ENCODE assay signal across 13 cellular contexts in genomic region chr4:55175779-55176231, GRCh38. TPM values are rescaled to one million over a fixed set of nuclear protein-coding genes. Genes with fewer than 3 reads are reported as not detected.
A peak's percentile ranks its signal among the peaks of the same experiment; 100 is the strongest.
DNase-seq lines count a peak whose midpoint lies in the region; ATAC-seq and TF ChIP-seq lines count a peak whose summit lies in the region.
"Had no signal": no experiment of that assay in that cellular context is flagged by ENCODE, and none has a peak within 500 bp of the region (broad histone marks: within the 10 kb centered on the region; RNA-seq: fewer than 3 reads in every experiment).

No MANE protein-coding gene starts in this region.

- no peak overlapping the region for H4K91ac ChIP-seq in trophoblast cell (ENCODE audit: low read depth, low read length)

- H3K4me1 ChIP-seq in GM23338 (ENCODE audit: insufficient read depth): peaks cover 7% of the 10 kb centered on the region; the same call in 1 of the 2 replicates
- peaks cover 30% of the 10 kb centered on the region for H3K4me1 ChIP-seq in RWPE2 (ENCODE audit: insufficient read depth, poor library complexity, severe bottlenecking)
- peaks cover 11% of the 10 kb centered on the region for H3K4me1 ChIP-seq in fibroblast of lung (ENCODE audit: control insufficient read depth, extremely low read depth, insufficient read depth, low read length)
- H3K4me1 ChIP-seq in trophoblast cell (ENCODE audit: control insufficient read depth in 1 of 2, insufficient read depth in 2 of 2, low read length in 2 of 2): peaks cover 2 to 10% of the 10 kb centered on the region in 2 experiments
- H3K4me1 ChIP-seq in vagina: no peaks in the 10 kb centered on the region
- H3K4me1 ChIP-seq: testis had no signal

- no peak overlapping the region for H3K27ac Mint-ChIP-seq in GM23338
- H3K27ac Mint-ChIP-seq: activated CD4-positive, alpha-beta T cell treated with anti-CD3 and anti-CD28 coated beads, Interleukin-2, amount 10 ng/mL, durations not matched to agents 24 days and 14 days; activated naive CD4-positive, alpha-beta T cell treated with anti-CD3 and anti-CD28 coated beads, Interleukin-2, amount 10 ng/mL, durations not matched to agents 7 days and 5 days had no signal

- H3K9me3 Mint-ChIP-seq in GM23338: no peaks in the 10 kb centered on the region; the same call in 2 of the 3 replicates
- H3K9me3 Mint-ChIP-seq: activated CD4-positive, alpha-beta T cell treated with anti-CD3 and anti-CD28 coated beads, Interleukin-2, amount 10 ng/mL, durations not matched to agents 24 days and 14 days; activated naive CD4-positive, alpha-beta T cell treated with anti-CD3 and anti-CD28 coated beads, Interleukin-2, amount 10 ng/mL, durations not matched to agents 7 days and 5 days had no signal

- intact Hi-C loops in left colon (cut with DNase I, micrococcal nuclease) (no loop called here), posterior cingulate gyrus (cut with DNase I) (no loop called here), vagina (cut with DNase I) (no loop called here)

- ATAC-seq in GM23338 (no peak; the same call in 2 of the 3 replicates), RWPE2 (ENCODE audit: low read depth) (0 out of 3 replicates have a peak, but pooled peaks have one; percentile 40), left colon (no peak)

- H2AFZ ChIP-seq in GM23338 (peak overlapping the region; percentile 30; the same call in 1 of the 2 replicates), fibroblast of lung (ENCODE audit: low read length) (peak overlapping the region; percentile 9), trophoblast cell (ENCODE audit: insufficient read depth, low read length, poor library complexity) (no peak overlapping the region)

- H3K4me1 Mint-ChIP-seq in GM23338: peaks cover 30% of the 10 kb centered on the region

- H3K27me3 ChIP-seq in GM23338 (ENCODE audit: insufficient read depth) (no peaks in the 10 kb centered on the region), RWPE2 (ENCODE audit: insufficient read depth, poor library complexity, severe bottlenecking) (no peaks in the 10 kb centered on the region), fibroblast of lung (ENCODE audit: control insufficient read depth, insufficient read depth, low read length) (no peaks in the 10 kb centered on the region), trophoblast cell (ENCODE audit: insufficient read depth, low read length) (no peaks in the 10 kb centered on the region), vagina (no peaks in the 10 kb centered on the region)
- H3K27me3 ChIP-seq: testis had no signal

- H2AK5ac ChIP-seq in trophoblast cell (ENCODE audit: low read length): no peak overlapping the region

- H3K79me2 ChIP-seq in GM23338 (replicated peaks; ENCODE audit: insufficient read depth) (no peaks in the 10 kb centered on the region), fibroblast of lung (ENCODE audit: control insufficient read depth, insufficient read depth, low read length) (no peaks in the 10 kb centered on the region), trophoblast cell (ENCODE audit: control insufficient read depth, insufficient read depth, low read length, poor library complexity) (no peaks in the 10 kb centered on the region)

- H3K4me3 Mint-ChIP-seq in GM23338: no peak overlapping the region
- H3K4me3 Mint-ChIP-seq: activated CD4-positive, alpha-beta T cell treated with anti-CD3 and anti-CD28 coated beads, Interleukin-2, amount 10 ng/mL, durations not matched to agents 24 days and 14 days; activated naive CD4-positive, alpha-beta T cell treated with anti-CD3 and anti-CD28 coated beads, Interleukin-2, amount 10 ng/mL, durations not matched to agents 7 days and 5 days had no signal

- H3K23ac ChIP-seq in trophoblast cell (ENCODE audit: low read length): no peak overlapping the region

- no peak overlapping the region for H4K8ac ChIP-seq in trophoblast cell (ENCODE audit: low read depth, low read length)

- peaks cover 3% of the 10 kb centered on the region for H3K27me3 Mint-ChIP-seq in GM23338 (ENCODE audit: insufficient read depth, low read depth, poor library complexity)
- H3K27me3 Mint-ChIP-seq: activated CD4-positive, alpha-beta T cell treated with anti-CD3 and anti-CD28 coated beads, Interleukin-2, amount 10 ng/mL, durations not matched to agents 24 days and 14 days had no signal

- H2BK5ac ChIP-seq in trophoblast cell (ENCODE audit: low read depth, low read length, poor library complexity): no peak overlapping the region

- H3K4ac ChIP-seq in trophoblast cell (ENCODE audit: low read depth, low read length): no peak overlapping the region

- H3K36me3 ChIP-seq in GM23338 (ENCODE audit: insufficient read depth): no peaks in the 10 kb centered on the region
- H3K36me3 ChIP-seq in RWPE2 (ENCODE audit: low read depth): no peaks in the 10 kb centered on the region
- H3K36me3 ChIP-seq in fibroblast of lung (ENCODE audit: control insufficient read depth, insufficient read depth, low read length): no peaks in the 10 kb centered on the region
- H3K36me3 ChIP-seq in trophoblast cell (ENCODE audit: control insufficient read depth in 1 of 2, insufficient read depth in 2 of 2, low read length in 2 of 2): no peaks in the 10 kb centered on the region
- no peaks in the 10 kb centered on the region for H3K36me3 ChIP-seq in vagina

- H3K36me3 Mint-ChIP-seq in GM23338 (ENCODE audit: low read depth): peaks cover 4% of the 10 kb centered on the region; the same call in 2 of the 3 replicates
- H3K36me3 Mint-ChIP-seq: activated naive CD4-positive, alpha-beta T cell treated with anti-CD3 and anti-CD28 coated beads, Interleukin-2, amount 10 ng/mL, durations not matched to agents 7 days and 5 days had no signal

- peak overlapping the region; percentile 10 for H2BK12ac ChIP-seq in trophoblast cell (ENCODE audit: low read length)

- WGBS in trophoblast cell (ENCODE audit: extremely low coverage, insufficient coverage, insufficient read length): no CpG with 5 or more reads among the region's 5 CpGs

- no peak overlapping the region for H3K4me3 ChIP-seq in GM23338
- H3K4me3 ChIP-seq in RWPE2 (ENCODE audit: severe bottlenecking): no peak overlapping the region
- H3K4me3 ChIP-seq in fibroblast of lung (replicated peaks in 1 of 4; ENCODE audit: control extremely low read depth in 1 of 4, insufficient read depth in 1 of 4, low read depth in 3 of 4, low read length in 4 of 4): no peak overlapping the region
- no peak overlapping the region for H3K4me3 ChIP-seq in trophoblast cell (ENCODE audit: low read depth, low read length)
- no peak overlapping the region for H3K4me3 ChIP-seq in vagina
- H3K4me3 ChIP-seq: testis had no signal

- H2BK120ac ChIP-seq in trophoblast cell (ENCODE audit: insufficient read depth, low read length, poor library complexity): no peak overlapping the region

- H3K18ac ChIP-seq in trophoblast cell (ENCODE audit: low read length): no peak overlapping the region

- H3K9ac ChIP-seq in fibroblast of lung (ENCODE audit: insufficient read depth, low read length): no peak overlapping the region
- no peak overlapping the region for H3K9ac ChIP-seq in trophoblast cell (ENCODE audit: low read length)

- H3K27ac ChIP-seq in GM23338 (ENCODE audit: low read depth): peak overlapping the region; percentile 64; the same call in 1 of the 2 replicates
- H3K27ac ChIP-seq in RWPE2 (ENCODE audit: poor library complexity, severe bottlenecking): peak overlapping the region; percentile 31
- H3K27ac ChIP-seq in fibroblast of lung (ENCODE audit: insufficient read depth, low read length): no peak overlapping the region
- H3K27ac ChIP-seq in trophoblast cell (ENCODE audit: low read depth, low read length): peak overlapping the region; percentile 14
- no peak overlapping the region for H3K27ac ChIP-seq in vagina
- H3K27ac ChIP-seq: testis had no signal

- H3K14ac ChIP-seq in trophoblast cell (ENCODE audit: low read length): no peak overlapping the region

- H3K79me1 ChIP-seq in trophoblast cell (ENCODE audit: low read length): peaks cover 8% of the 10 kb centered on the region

- 0 out of 4 replicates have a peak, but pooled peaks of 1 of the 2 experiments have one; percentile 1 for TF ChIP-seq CTCF in GM23338 (conservative IDR thresholded peaks at IDR 0.05; ENCODE audit: low read depth in 2 of 2)
- no peak for TF ChIP-seq CTCF in RWPE2 (IDR thresholded peaks at IDR 0.05; ENCODE audit: poor library complexity, severe bottlenecking)
- TF ChIP-seq CTCF in fibroblast of lung (conservative IDR thresholded peaks at IDR 0.05 in 1 of 2, IDR thresholded peaks at IDR 0.05 in 1 of 2; ENCODE audit: low read depth in 1 of 2, low read length in 2 of 2): no peak
- no peak for TF ChIP-seq CTCF in vagina (IDR thresholded peaks at IDR 0.05)

- no peak overlapping the region for H3K4me2 ChIP-seq in GM23338
- H3K4me2 ChIP-seq in fibroblast of lung (ENCODE audit: extremely low read depth, insufficient read depth, low read length): peak overlapping the region; percentile 46
- no peak overlapping the region for H3K4me2 ChIP-seq in trophoblast cell (ENCODE audit: low read length)

- H3K9me2 ChIP-seq in GM23338 (ENCODE audit: insufficient read depth): no peaks in the 10 kb centered on the region

- H3K9me3 ChIP-seq in RWPE2 (ENCODE audit: severe bottlenecking) (no peaks in the 10 kb centered on the region), fibroblast of lung (ENCODE audit: control insufficient read depth, insufficient read depth, low read depth, low read length) (no peaks in the 10 kb centered on the region), trophoblast cell (ENCODE audit: insufficient read depth, low read depth, low read length) (no peaks in the 10 kb centered on the region), vagina (no peaks in the 10 kb centered on the region)
- H3K9me3 ChIP-seq: testis had no signal

- no peaks in the 10 kb centered on the region for H4K20me1 ChIP-seq in GM23338 (replicated peaks; ENCODE audit: insufficient read depth)
- no peaks in the 10 kb centered on the region for H4K20me1 ChIP-seq in fibroblast of lung (ENCODE audit: control insufficient read depth, extremely low read depth, insufficient read depth, low read length)

- peak; percentile 43 for DNase-seq in GM23338 (ENCODE audit: low spot score)
- no peak for DNase-seq in RWPE2 (ENCODE audit: low spot score)
- peak; percentile 29 to 85 for DNase-seq in fibroblast of lung (ENCODE audit: low read depth in 2 of 2)
- peak in 1 of 2 donors; percentile 55 for DNase-seq in trophoblast cell
- DNase-seq in left colon: no peak
- DNase-seq in C1 segment of cervical spinal cord (lab: John Stamatoyannopoulos, UW): no peak
- DNase-seq in posterior cingulate gyrus: no peak
- DNase-seq in vagina (ENCODE audit: extremely low spot score in 2 of 2): no peak
- DNase-seq: activated CD4-positive, alpha-beta T cell treated with anti-CD3 and anti-CD28 coated beads, Interleukin-2, amount 10 ng/mL, durations not matched to agents 24 days and 14 days; activated naive CD4-positive, alpha-beta T cell treated with anti-CD3 and anti-CD28 coated beads, Interleukin-2, amount 10 ng/mL, durations not matched to agents 7 days and 5 days; Kasumi-1; NCI-H446 treated with DMSO at 0.1 percent for 48 hours; testis had no signal

- H4K12ac ChIP-seq in trophoblast cell (ENCODE audit: low read depth, low read length): no peak overlapping the region

- no peaks in the 10 kb centered on the region for H3F3A ChIP-seq in GM23338 (replicated peaks; ENCODE audit: low read depth)

- no peak for TF ChIP-seq POLR2A in vagina (IDR thresholded peaks at IDR 0.05)

RNA-seq across cellular contexts. Expression of gene KDR, which starts 50.4 kb away (rescaled TPM):
- total RNA-seq in GM23338 (2014; rRNA removed; shearing (Covaris generic)): 102 and 109 TPM in 2 replicates
- polyA plus RNA-seq in GM23338 (2016; fragmentation: Nextera tagmentation; extraction: Ambion mirVana) (25.9 and 27.9 TPM in 2 replicates), fibroblast of lung (0.05 and 0.12 TPM in 2 replicates)
- total RNA-seq in fibroblast of lung (0.26 TPM in 1 of 2 replicates, not detected in the other), left colon (1 to 10 TPM; 4.8 to 5.2 TPM), vagina (19.4 TPM)
- 0.05 and 0.06 TPM in 2 replicates for polyA plus RNA-seq in fibroblast of lung (2012)
- not detected in 2 replicates for polyA minus RNA-seq in fibroblast of lung (ENCODE audit: low replicate concordance)
- 0.87 and 0.92 TPM in 2 replicates for polyA plus RNA-seq in trophoblast cell (2013)
- total RNA-seq: activated CD4-positive, alpha-beta T cell treated with anti-CD3 and anti-CD28 coated beads, Interleukin-2, amount 10 ng/mL, durations not matched to agents 24 days and 14 days had no signal

Comparison
In these comparisons a context has a peak if more than half of its experiments do, and no peak if none do; other contexts are left out.
1. DNase-seq: peak in GM23338 (single experiment) and fibroblast of lung (2 of 2); none in RWPE2 (single experiment), left colon (0 of 2), C1 segment of cervical spinal cord (0 of 14), posterior cingulate gyrus (0 of 10) and vagina (0 of 2).
2. H3K27ac ChIP-seq: peak in GM23338 (single experiment), RWPE2 (single experiment) and trophoblast cell (single experiment); none in fibroblast of lung (single experiment) and vagina (single experiment).